In the genomic region with DNA sequence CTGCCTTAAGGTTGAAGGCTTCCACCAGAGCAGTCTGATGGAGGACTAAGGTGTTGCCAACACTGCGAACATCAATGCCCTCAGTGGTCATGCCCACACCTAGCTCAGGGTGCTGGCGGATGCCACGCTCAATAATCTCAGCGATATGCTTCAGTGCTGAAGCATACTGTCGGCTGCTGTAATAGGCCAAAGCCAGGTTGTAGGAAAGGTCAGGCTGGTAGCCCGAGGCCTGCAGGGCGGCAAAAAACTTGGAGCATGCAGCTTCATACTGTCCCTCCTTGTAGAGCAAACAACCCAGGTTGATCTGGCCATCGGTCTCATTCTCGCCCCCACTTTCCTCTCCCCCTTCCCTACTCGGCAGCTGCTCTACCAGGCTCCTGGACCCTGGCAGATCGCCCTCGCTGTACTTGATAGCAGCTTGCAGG, we compare ENCODE assay signal across 8 cellular contexts.
DNase-seq lines count a peak whose midpoint lies in the region; ATAC-seq and TF ChIP-seq lines count a peak whose summit lies in the region.

No MANE protein-coding gene starts in this region.

- POLR2A ChIA-PET in activated CD4-positive, alpha-beta T cell treated with anti-CD3 and anti-CD28 coated beads for 36 hours (lab: Charles Lee), result no interaction called here

- H3K9me3 ChIP-seq in neuron (ENCODE audit: low read length), result no peaks in the 10 kb centered on the region

- H3K27me3 Mint-ChIP-seq in activated CD4-positive, alpha-beta T cell treated with anti-CD3 and anti-CD28 coated beads for 36 hours, result no peaks in the 10 kb centered on the region

- H3K9me3 Mint-ChIP-seq in activated CD4-positive, alpha-beta T cell treated with anti-CD3 and anti-CD28 coated beads for 36 hours (ENCODE audit: low read depth), result peaks cover 3% of the 10 kb centered on the region

- no peaks in the 10 kb centered on the region for H3K36me3 ChIP-seq in neuron (ENCODE audit: insufficient read depth, low read length)

- H3K27ac Mint-ChIP-seq in activated CD4-positive, alpha-beta T cell treated with anti-CD3 and anti-CD28 coated beads for 36 hours, result peak overlapping the region; percentile 99

- H3K4me3 Mint-ChIP-seq in activated CD4-positive, alpha-beta T cell treated with anti-CD3 and anti-CD28 coated beads for 36 hours, result peak overlapping the region; percentile 90

- peaks cover 21% of the 10 kb centered on the region for H3K4me1 ChIP-seq in neuron (ENCODE audit: insufficient read depth, low read length)

- H3K27me3 ChIP-seq in neuron (ENCODE audit: insufficient read depth, low read length), result no peaks in the 10 kb centered on the region

- intact Hi-C loops in activated CD4-positive, alpha-beta T cell treated with anti-CD3 and anti-CD28 coated beads for 36 hours (cut with DNase I, micrococcal nuclease), result loop anchor here (1.0 to 5.0 kb wide), 4 partner anchors 159 to 560 kb away; partner anchors contain the start of genes AGPS (in 1 of the 2), HNRNPA3 (in 1 of the 2) and RBM45 (in 1 of the 2)

- TF ChIP-seq CTCF in fibroblast of mammary gland (conservative IDR thresholded peaks at IDR 0.05; ENCODE audit: control insufficient read depth, insufficient read depth, low read depth, low read length), result no peak

- peak overlapping the region; percentile 93 for H2AFZ ChIP-seq in neuron (ENCODE audit: low read depth, low read length)

- CTCF ChIA-PET in activated CD4-positive, alpha-beta T cell treated with anti-CD3 and anti-CD28 coated beads for 36 hours (lab: Charles Lee), result interaction anchor here (0.9 to 1.5 kb wide), 3 partner anchors 18 to 387 kb away, joined by 3 to 5 read pairs (median 3); no protein-coding TSS in a partner anchor

- no peaks in the 10 kb centered on the region for H3K36me3 Mint-ChIP-seq in activated CD4-positive, alpha-beta T cell treated with anti-CD3 and anti-CD28 coated beads for 36 hours (ENCODE audit: low read depth)

- H3K4me1 Mint-ChIP-seq in activated CD4-positive, alpha-beta T cell treated with anti-CD3 and anti-CD28 coated beads for 36 hours, result peaks cover 6% of the 10 kb centered on the region

- DNase-seq in activated CD4-positive, alpha-beta T cell treated with anti-CD3 and anti-CD28 coated beads for 36 hours, result no peak
- DNase-seq in activated CD4-positive, alpha-beta T cell treated with anti-CD3 and anti-CD28 coated beads for 48 hours, result no peak
- DNase-seq in SK-N-DZ (ENCODE audit: low spot score) (peak; percentile 61), fibroblast of mammary gland (ENCODE audit: low read depth) (peak; percentile 17)
- no peak for DNase-seq in stimulated activated CD8-positive, alpha-beta memory T cell treated with anti-CD3 and anti-CD28 coated beads, Interleukin-4, amount 100 ng/mL, for 48 hours
- DNase-seq in stimulated activated naive CD4-positive, alpha-beta T cell treated with Interleukin-2 at 50 U/mL for 16 hours (lab: John Stamatoyannopoulos, UW), result no peak

- H3K4me3 ChIP-seq in fibroblast of mammary gland (ENCODE audit: control insufficient read depth, low read depth, low read length), result peak overlapping the region; percentile 94
- H3K4me3 ChIP-seq in neuron (ENCODE audit: low read length), result peak overlapping the region; percentile 81

- no peak for ATAC-seq in activated CD4-positive, alpha-beta T cell treated with anti-CD3 and anti-CD28 coated beads for 36 hours
- no peak for ATAC-seq in activated CD4-positive, CD25-positive, alpha-beta regulatory T cell treated with anti-CD3 and anti-CD28 coated beads, Interleukin-2, amount 50 U/mL, for 24 hours

Comparison
In these comparisons a context has a peak if more than half of its experiments do, and no peak if none do; other contexts are left out.
1. DNase-seq: peak in SK-N-DZ (single experiment) and fibroblast of mammary gland (single experiment); none in activated CD4-positive, alpha-beta T cell treated with anti-CD3 and anti-CD28 coated beads for 36 hours (single experiment), activated CD4-positive, alpha-beta T cell treated with anti-CD3 and anti-CD28 coated beads for 48 hours (single experiment), stimulated activated CD8-positive, alpha-beta memory T cell treated with anti-CD3 and anti-CD28 coated beads, Interleukin-4, amount 100 ng/mL, for 48 hours (single experiment) and stimulated activated naive CD4-positive, alpha-beta T cell treated with Interleukin-2 at 50 U/mL for 16 hours (single experiment).